In the genomic region with DNA sequence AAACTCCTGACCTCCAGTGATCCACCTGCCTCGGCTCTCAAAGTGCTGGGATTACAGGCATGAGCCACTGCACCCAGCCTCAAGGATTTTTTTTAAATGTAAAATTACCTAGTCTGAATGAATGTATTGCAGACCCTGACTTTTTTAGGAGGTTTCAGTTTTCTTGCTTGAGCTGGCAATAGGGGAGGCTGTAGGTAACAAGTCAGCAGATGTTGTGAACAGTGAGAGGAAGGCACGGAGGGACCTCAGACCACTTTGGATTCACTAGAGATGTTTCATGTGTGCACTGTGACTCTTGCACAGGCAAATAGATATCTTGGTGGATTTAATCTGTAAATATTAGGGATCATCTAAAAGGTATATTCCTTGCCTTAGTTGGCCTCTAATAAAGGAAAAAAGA, we compare ENCODE assay signal across 1 cellular context.
TF ChIP-seq lines count a peak whose summit lies in the region.

No MANE protein-coding gene starts in this region.

TF ChIP-seq in WTC11, 78 proteins besides CTCF, POLR2A, EP300 and RAD21 (continued from another document):
- TF ChIP-seq, protein P1, sequence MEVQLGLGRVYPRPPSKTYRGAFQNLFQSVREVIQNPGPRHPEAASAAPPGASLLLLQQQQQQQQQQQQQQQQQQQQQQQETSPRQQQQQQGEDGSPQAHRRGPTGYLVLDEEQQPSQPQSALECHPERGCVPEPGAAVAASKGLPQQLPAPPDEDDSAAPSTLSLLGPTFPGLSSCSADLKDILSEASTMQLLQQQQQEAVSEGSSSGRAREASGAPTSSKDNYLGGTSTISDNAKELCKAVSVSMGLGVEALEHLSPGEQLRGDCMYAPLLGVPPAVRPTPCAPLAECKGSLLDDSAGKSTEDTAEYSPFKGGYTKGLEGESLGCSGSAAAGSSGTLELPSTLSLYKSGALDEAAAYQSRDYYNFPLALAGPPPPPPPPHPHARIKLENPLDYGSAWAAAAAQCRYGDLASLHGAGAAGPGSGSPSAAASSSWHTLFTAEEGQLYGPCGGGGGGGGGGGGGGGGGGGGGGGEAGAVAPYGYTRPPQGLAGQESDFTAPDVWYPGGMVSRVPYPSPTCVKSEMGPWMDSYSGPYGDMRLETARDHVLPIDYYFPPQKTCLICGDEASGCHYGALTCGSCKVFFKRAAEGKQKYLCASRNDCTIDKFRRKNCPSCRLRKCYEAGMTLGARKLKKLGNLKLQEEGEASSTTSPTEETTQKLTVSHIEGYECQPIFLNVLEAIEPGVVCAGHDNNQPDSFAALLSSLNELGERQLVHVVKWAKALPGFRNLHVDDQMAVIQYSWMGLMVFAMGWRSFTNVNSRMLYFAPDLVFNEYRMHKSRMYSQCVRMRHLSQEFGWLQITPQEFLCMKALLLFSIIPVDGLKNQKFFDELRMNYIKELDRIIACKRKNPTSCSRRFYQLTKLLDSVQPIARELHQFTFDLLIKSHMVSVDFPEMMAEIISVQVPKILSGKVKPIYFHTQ (CRISPR knock-in tag; IDR thresholded peaks at IDR 0.05) = no peak
- no peak for TF ChIP-seq ATF1 (CRISPR knock-in tag; IDR thresholded peaks at IDR 0.05)
- TF ChIP-seq, protein P2, sequence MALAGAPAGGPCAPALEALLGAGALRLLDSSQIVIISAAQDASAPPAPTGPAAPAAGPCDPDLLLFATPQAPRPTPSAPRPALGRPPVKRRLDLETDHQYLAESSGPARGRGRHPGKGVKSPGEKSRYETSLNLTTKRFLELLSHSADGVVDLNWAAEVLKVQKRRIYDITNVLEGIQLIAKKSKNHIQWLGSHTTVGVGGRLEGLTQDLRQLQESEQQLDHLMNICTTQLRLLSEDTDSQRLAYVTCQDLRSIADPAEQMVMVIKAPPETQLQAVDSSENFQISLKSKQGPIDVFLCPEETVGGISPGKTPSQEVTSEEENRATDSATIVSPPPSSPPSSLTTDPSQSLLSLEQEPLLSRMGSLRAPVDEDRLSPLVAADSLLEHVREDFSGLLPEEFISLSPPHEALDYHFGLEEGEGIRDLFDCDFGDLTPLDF (CRISPR knock-in tag; IDR thresholded peaks at IDR 0.05) = no peak
